ENCODE assay signal across 13 cellular contexts in genomic region chr17:2388020-2388704, GRCh38. TPM values are rescaled to one million over a fixed set of nuclear protein-coding genes. Genes with fewer than 3 reads are reported as not detected.
DNase-seq lines count a peak whose midpoint lies in the region; ATAC-seq and TF ChIP-seq lines count a peak whose summit lies in the region.
"Had no signal": no experiment of that assay in that cellular context is flagged by ENCODE, and none has a peak within 500 bp of the region (broad histone marks: within the 10 kb centered on the region; RNA-seq: fewer than 3 reads in every experiment).

No MANE protein-coding gene starts in this region.

- H3K36me3 ChIP-seq in HEK293 (ENCODE audit: control insufficient read depth in 2 of 2, insufficient read depth in 1 of 2, low read length in 2 of 2) = peaks cover 0 to 10% of the 10 kb centered on the region in 2 experiments; a peak in 2 of 3 replicates

- H3K27me3 Mint-ChIP-seq in CD4-positive, alpha-beta T cell = no peaks in the 10 kb centered on the region
- H3K27me3 Mint-ChIP-seq in activated naive CD8-positive, alpha-beta T cell treated with anti-CD3 and anti-CD28 coated beads, Interleukin-2, amount 50 U/mL, for 24 hours = no peaks in the 10 kb centered on the region
- H3K27me3 Mint-ChIP-seq in naive thymus-derived CD8-positive, alpha-beta T cell = no peaks in the 10 kb centered on the region
- H3K27me3 Mint-ChIP-seq in activated CD4-positive, alpha-beta memory T cell treated with anti-CD3 and anti-CD28 coated beads, Interleukin-2, amount 10 ng/mL, durations not matched to agents 7 days and 5 days = no peaks in the 10 kb centered on the region
- H3K27me3 Mint-ChIP-seq in activated T-helper 2 cell treated with anti-CD3 and anti-CD28 coated beads, Interferon-gamma antibody, Interleukin-2, Interleukin-4, amounts not matched to agents 10 μg/mL and 5 μg/mL and 100 μg/mL, durations not matched to agents 14 hours and 24 hours and 36 hours (ENCODE audit: low read depth) = no peaks in the 10 kb centered on the region
- H3K27me3 Mint-ChIP-seq in activated T-cell treated with anti-CD3 and anti-CD28 coated beads, Interleukin-2, amount 50 U/mL, for 72 hours (ENCODE audit: low read depth) = no peaks in the 10 kb centered on the region

- peak overlapping the region; percentile 27 for H3K4me3 Mint-ChIP-seq in CD4-positive, alpha-beta T cell
- H3K4me3 Mint-ChIP-seq in activated naive CD8-positive, alpha-beta T cell treated with anti-CD3 and anti-CD28 coated beads, Interleukin-2, amount 50 U/mL, for 24 hours = no peak overlapping the region
- no peak overlapping the region for H3K4me3 Mint-ChIP-seq in naive thymus-derived CD8-positive, alpha-beta T cell
- H3K4me3 Mint-ChIP-seq in activated CD4-positive, alpha-beta memory T cell treated with anti-CD3 and anti-CD28 coated beads, Interleukin-2, amount 10 ng/mL, durations not matched to agents 7 days and 5 days = no peak overlapping the region
- H3K4me3 Mint-ChIP-seq in activated T-helper 2 cell treated with anti-CD3 and anti-CD28 coated beads, Interferon-gamma antibody, Interleukin-2, Interleukin-4, amounts not matched to agents 10 μg/mL and 5 μg/mL and 100 μg/mL, durations not matched to agents 14 hours and 24 hours and 36 hours (ENCODE audit: low read depth) = no peak overlapping the region
- no peak overlapping the region for H3K4me3 Mint-ChIP-seq in activated T-cell treated with anti-CD3 and anti-CD28 coated beads, Interleukin-2, amount 50 U/mL, for 72 hours

- peaks cover 50% of the 10 kb centered on the region for H3K36me3 Mint-ChIP-seq in CD4-positive, alpha-beta T cell (ENCODE audit: low read depth)
- H3K36me3 Mint-ChIP-seq in activated naive CD8-positive, alpha-beta T cell treated with anti-CD3 and anti-CD28 coated beads, Interleukin-2, amount 50 U/mL, for 24 hours (ENCODE audit: low read depth) = peaks cover 4% of the 10 kb centered on the region
- H3K36me3 Mint-ChIP-seq in naive thymus-derived CD8-positive, alpha-beta T cell = peaks cover 0 to 28% (median 0%) of the 10 kb centered on the region in 3 donors
- peaks cover 16% of the 10 kb centered on the region for H3K36me3 Mint-ChIP-seq in activated CD4-positive, alpha-beta memory T cell treated with anti-CD3 and anti-CD28 coated beads, Interleukin-2, amount 10 ng/mL, durations not matched to agents 7 days and 5 days (ENCODE audit: low read depth)
- H3K36me3 Mint-ChIP-seq in activated T-helper 2 cell treated with anti-CD3 and anti-CD28 coated beads, Interferon-gamma antibody, Interleukin-2, Interleukin-4, amounts not matched to agents 10 μg/mL and 5 μg/mL and 100 μg/mL, durations not matched to agents 14 hours and 24 hours and 36 hours (ENCODE audit: low read depth) = peaks cover 40% of the 10 kb centered on the region
- H3K36me3 Mint-ChIP-seq in activated T-cell treated with anti-CD3 and anti-CD28 coated beads, Interleukin-2, amount 50 U/mL, for 72 hours (ENCODE audit: insufficient read depth in 2 of 2) = peaks cover 2 to 7% of the 10 kb centered on the region in 2 donors

- CTCF ChIA-PET in CD4-positive, alpha-beta T cell (lab: Charles Lee) = no interaction called here
- CTCF ChIA-PET in HEK293 (lab: Yijun Ruan, JAX) = interaction anchor here (0.5 to 12.5 kb wide), 5 partner anchors 10 to 55 kb away, joined by 3 to 470 read pairs (median 3); no protein-coding TSS in a partner anchor
- CTCF ChIA-PET in activated CD4-positive, alpha-beta memory T cell treated with anti-CD3 and anti-CD28 coated beads, Interleukin-2, amount 10 ng/mL, durations not matched to agents 7 days and 5 days (lab: Charles Lee) = interaction anchor here (0.6 to 1.9 kb wide), 3 partner anchors 28 to 69 kb away, joined by 3 to 5 read pairs (median 4); no protein-coding TSS in a partner anchor

- H3K27ac ChIP-seq in CD4-positive, alpha-beta T cell (ENCODE audit: low read depth, low read length) = no peak overlapping the region
- H3K27ac ChIP-seq in HEK293 (ENCODE audit: extremely low read depth, low read depth, low read length) = no peak overlapping the region
- H3K27ac ChIP-seq: C4-2B, SJSA1 had no signal

- H3K4me1 ChIP-seq in HEK293 (ENCODE audit: control insufficient read depth, insufficient read depth, low read length) = peaks cover 21% of the 10 kb centered on the region

- no peaks in the 10 kb centered on the region for H3K27me3 ChIP-seq in CD4-positive, alpha-beta T cell (ENCODE audit: control insufficient read depth, insufficient read depth, low read length)
- H3K27me3 ChIP-seq: SJSA1, tibial nerve had no signal

- intact Hi-C loops in CD4-positive, alpha-beta T cell (cut with DNase I, micrococcal nuclease) = loop anchor here (2.0 to 10.0 kb wide), 3 partner anchors 15 to 297 kb away; no protein-coding TSS in a partner anchor
- intact Hi-C loops in activated T-helper 2 cell treated with anti-CD3 and anti-CD28 coated beads, Interferon-gamma antibody, Interleukin-2, Interleukin-4, amounts not matched to agents 10 μg/mL and 5 μg/mL and 100 μg/mL, durations not matched to agents 14 hours and 24 hours and 36 hours (cut with micrococcal nuclease) = no loop called here

- no peaks in the 10 kb centered on the region for H3K9me3 ChIP-seq in CD4-positive, alpha-beta T cell (ENCODE audit: control insufficient read depth, low read length)
- no peaks in the 10 kb centered on the region for H3K9me3 ChIP-seq in HEK293 (ENCODE audit: control insufficient read depth, insufficient read depth, low read depth, low read length)
- H3K9me3 ChIP-seq: SJSA1, tibial nerve had no signal

- no peak overlapping the region for H3K4me3 ChIP-seq in HEK293 (ENCODE audit: low read depth, low read length)
- H3K4me3 ChIP-seq: SJSA1, tibial nerve had no signal

- no peak for DNase-seq in CD4-positive, alpha-beta T cell
- DNase-seq in activated naive CD8-positive, alpha-beta T cell treated with anti-CD3 and anti-CD28 coated beads, Interleukin-2, amount 50 U/mL, for 24 hours = no peak
- DNase-seq in naive thymus-derived CD8-positive, alpha-beta T cell = no peak
- no peak for DNase-seq in activated CD4-positive, alpha-beta memory T cell treated with anti-CD3 and anti-CD28 coated beads, Interleukin-2, amount 10 ng/mL, durations not matched to agents 7 days and 5 days
- DNase-seq in activated T-helper 2 cell treated with anti-CD3 and anti-CD28 coated beads, Interferon-gamma antibody, Interleukin-2, Interleukin-4, amounts not matched to agents 10 μg/mL and 5 μg/mL and 100 μg/mL, durations not matched to agents 14 hours and 24 hours and 36 hours (ENCODE audit: low spot score) = no peak
- no peak for DNase-seq in activated T-cell treated with anti-CD3 and anti-CD28 coated beads, Interleukin-2, amount 50 U/mL, for 72 hours
- DNase-seq: activated CD8-positive, alpha-beta memory T cell treated with anti-CD3 and anti-CD28 coated beads for 24 hours; activated naive CD4-positive, alpha-beta T cell treated with Interleukin-2 at 50 U/mL for 16 hours had no signal

- peak overlapping the region; percentile 95 for H3K27ac Mint-ChIP-seq in CD4-positive, alpha-beta T cell
- H3K27ac Mint-ChIP-seq in activated naive CD8-positive, alpha-beta T cell treated with anti-CD3 and anti-CD28 coated beads, Interleukin-2, amount 50 U/mL, for 24 hours = peak overlapping the region; percentile 23
- peak overlapping the region in 6 of 10 donors; percentile 32 to 91 (median 61) for H3K27ac Mint-ChIP-seq in naive thymus-derived CD8-positive, alpha-beta T cell
- H3K27ac Mint-ChIP-seq in activated CD4-positive, alpha-beta memory T cell treated with anti-CD3 and anti-CD28 coated beads, Interleukin-2, amount 10 ng/mL, durations not matched to agents 7 days and 5 days = no peak overlapping the region
- no peak overlapping the region for H3K27ac Mint-ChIP-seq in activated T-helper 2 cell treated with anti-CD3 and anti-CD28 coated beads, Interferon-gamma antibody, Interleukin-2, Interleukin-4, amounts not matched to agents 10 μg/mL and 5 μg/mL and 100 μg/mL, durations not matched to agents 14 hours and 24 hours and 36 hours
- H3K27ac Mint-ChIP-seq in activated T-cell treated with anti-CD3 and anti-CD28 coated beads, Interleukin-2, amount 50 U/mL, for 72 hours = no peak overlapping the region

- POLR2A ChIA-PET in CD4-positive, alpha-beta T cell (lab: Charles Lee) = no interaction called here
- POLR2A ChIA-PET in HEK293 (lab: Yijun Ruan, JAX) = interaction anchor here (1.5 kb wide), 1 partner anchor 12 kb away, joined by 8 read pairs; the partner anchor contains the start of gene MNT
- POLR2A ChIA-PET in naive thymus-derived CD8-positive, alpha-beta T cell (lab: Charles Lee) = interaction anchor here (0.7 to 1.3 kb wide), 4 partner anchors 11 to 193 kb away, joined by 3 to 5 read pairs (median 4); no protein-coding TSS in a partner anchor
- POLR2A ChIA-PET in activated CD4-positive, alpha-beta memory T cell treated with anti-CD3 and anti-CD28 coated beads, Interleukin-2, amount 10 ng/mL, durations not matched to agents 7 days and 5 days (lab: Charles Lee) = no interaction called here

- peaks cover 40% of the 10 kb centered on the region for H3K4me1 Mint-ChIP-seq in CD4-positive, alpha-beta T cell (ENCODE audit: low read depth)
- peaks cover 30% of the 10 kb centered on the region for H3K4me1 Mint-ChIP-seq in activated naive CD8-positive, alpha-beta T cell treated with anti-CD3 and anti-CD28 coated beads, Interleukin-2, amount 50 U/mL, for 24 hours
- peaks cover 21 to 42% (median 31%) of the 10 kb centered on the region in 4 donors for H3K4me1 Mint-ChIP-seq in naive thymus-derived CD8-positive, alpha-beta T cell
- peaks cover 36% of the 10 kb centered on the region for H3K4me1 Mint-ChIP-seq in activated CD4-positive, alpha-beta memory T cell treated with anti-CD3 and anti-CD28 coated beads, Interleukin-2, amount 10 ng/mL, durations not matched to agents 7 days and 5 days
- H3K4me1 Mint-ChIP-seq in activated T-helper 2 cell treated with anti-CD3 and anti-CD28 coated beads, Interferon-gamma antibody, Interleukin-2, Interleukin-4, amounts not matched to agents 10 μg/mL and 5 μg/mL and 100 μg/mL, durations not matched to agents 14 hours and 24 hours and 36 hours (ENCODE audit: low read depth) = peaks cover 23% of the 10 kb centered on the region
- peaks cover 25% of the 10 kb centered on the region for H3K4me1 Mint-ChIP-seq in activated T-cell treated with anti-CD3 and anti-CD28 coated beads, Interleukin-2, amount 50 U/mL, for 72 hours (ENCODE audit: low read depth)

- TF ChIP-seq CTCF in CD4-positive, alpha-beta T cell (IDR thresholded peaks at IDR 0.05) = no peak
- no peak for TF ChIP-seq CTCF in HEK293 (tag by site-specific recombination; IDR thresholded peaks at IDR 0.05)

- no peaks in the 10 kb centered on the region for H3K9me3 Mint-ChIP-seq in CD4-positive, alpha-beta T cell
- no peaks in the 10 kb centered on the region for H3K9me3 Mint-ChIP-seq in activated naive CD8-positive, alpha-beta T cell treated with anti-CD3 and anti-CD28 coated beads, Interleukin-2, amount 50 U/mL, for 24 hours
- H3K9me3 Mint-ChIP-seq in naive thymus-derived CD8-positive, alpha-beta T cell = peaks cover 0 to 1% (median 0%) of the 10 kb centered on the region in 9 donors
- H3K9me3 Mint-ChIP-seq in activated CD4-positive, alpha-beta memory T cell treated with anti-CD3 and anti-CD28 coated beads, Interleukin-2, amount 10 ng/mL, durations not matched to agents 7 days and 5 days = no peaks in the 10 kb centered on the region
- H3K9me3 Mint-ChIP-seq in activated T-helper 2 cell treated with anti-CD3 and anti-CD28 coated beads, Interferon-gamma antibody, Interleukin-2, Interleukin-4, amounts not matched to agents 10 μg/mL and 5 μg/mL and 100 μg/mL, durations not matched to agents 14 hours and 24 hours and 36 hours = no peaks in the 10 kb centered on the region
- H3K9me3 Mint-ChIP-seq in activated T-cell treated with anti-CD3 and anti-CD28 coated beads, Interleukin-2, amount 50 U/mL, for 72 hours = no peaks in the 10 kb centered on the region

- no peak for ATAC-seq in CD4-positive, alpha-beta T cell (ENCODE audit: poor library complexity)
- no peak for ATAC-seq in activated naive CD8-positive, alpha-beta T cell treated with anti-CD3 and anti-CD28 coated beads, Interleukin-2, amount 50 U/mL, for 24 hours
- ATAC-seq in naive thymus-derived CD8-positive, alpha-beta T cell = no peak
- no peak for ATAC-seq in GM18867 (IDR thresholded peaks at IDR 0.05; ENCODE audit: unreplicated experiment)
- ATAC-seq in activated T-cell treated with anti-CD3 and anti-CD28 coated beads, Interleukin-2, amount 50 U/mL, for 72 hours (replicated peaks in 1 of 2) = no peak

RNA-seq across cellular contexts. Expression of gene MNT, which starts 12.7 kb away (rescaled TPM):
- 100 to 1,000 TPM; 111 to 118 TPM for total RNA-seq in CD4-positive, alpha-beta T cell
- total RNA-seq in naive thymus-derived CD8-positive, alpha-beta T cell = 10 to 100 TPM; 60.8 to 67.4 TPM
- under 1 TPM; 0.73 to 0.96 (median 0.79) TPM for polyA plus RNA-seq in naive thymus-derived CD8-positive, alpha-beta T cell
- 10 to 100 TPM; 29.1 to 29.9 TPM for total RNA-seq in activated CD4-positive, alpha-beta memory T cell treated with anti-CD3 and anti-CD28 coated beads, Interleukin-2, amount 10 ng/mL, durations not matched to agents 7 days and 5 days
- total RNA-seq in activated T-helper 2 cell treated with anti-CD3 and anti-CD28 coated beads, Interferon-gamma antibody, Interleukin-2, Interleukin-4, amounts not matched to agents 10 μg/mL and 5 μg/mL and 100 μg/mL, durations not matched to agents 14 hours and 24 hours and 36 hours = 28.1 and 30.4 TPM in 2 replicates
- 10 to 100 TPM; 23.8 to 24.3 TPM for total RNA-seq in activated T-cell treated with anti-CD3 and anti-CD28 coated beads, Interleukin-2, amount 50 U/mL, for 72 hours

RNA-seq across cellular contexts. Expression of gene SGSM2, which starts 50.9 kb away (rescaled TPM):
- total RNA-seq in CD4-positive, alpha-beta T cell = 100 to 1,000 TPM; 147 to 154 TPM
- 100 to 1,000 TPM; 160 to 179 TPM for total RNA-seq in naive thymus-derived CD8-positive, alpha-beta T cell
- 10 to 100 TPM; 12.1 to 22.6 (median 13.1) TPM for polyA plus RNA-seq in naive thymus-derived CD8-positive, alpha-beta T cell
- 10 to 100 TPM; 45.4 to 49.4 TPM for total RNA-seq in activated CD4-positive, alpha-beta memory T cell treated with anti-CD3 and anti-CD28 coated beads, Interleukin-2, amount 10 ng/mL, durations not matched to agents 7 days and 5 days
- total RNA-seq in activated T-helper 2 cell treated with anti-CD3 and anti-CD28 coated beads, Interferon-gamma antibody, Interleukin-2, Interleukin-4, amounts not matched to agents 10 μg/mL and 5 μg/mL and 100 μg/mL, durations not matched to agents 14 hours and 24 hours and 36 hours = 50.6 and 55.4 TPM in 2 replicates
- total RNA-seq in activated T-cell treated with anti-CD3 and anti-CD28 coated beads, Interleukin-2, amount 50 U/mL, for 72 hours = 10 to 100 TPM; 40.8 to 57.5 TPM

RNA-seq across cellular contexts. Expression of gene TSR1, which starts 51.9 kb away (rescaled TPM):
- 10 to 100 TPM; 29.6 to 31.9 TPM for total RNA-seq in CD4-positive, alpha-beta T cell
- 10 to 100 TPM; 35.1 to 37.1 TPM for total RNA-seq in naive thymus-derived CD8-positive, alpha-beta T cell
- polyA plus RNA-seq in naive thymus-derived CD8-positive, alpha-beta T cell = 10 to 100 TPM; 12.0 to 22.1 (median 14.0) TPM
- 10 to 100 TPM; 22.5 to 23.5 TPM for total RNA-seq in activated CD4-positive, alpha-beta memory T cell treated with anti-CD3 and anti-CD28 coated beads, Interleukin-2, amount 10 ng/mL, durations not matched to agents 7 days and 5 days
- total RNA-seq in activated T-helper 2 cell treated with anti-CD3 and anti-CD28 coated beads, Interferon-gamma antibody, Interleukin-2, Interleukin-4, amounts not matched to agents 10 μg/mL and 5 μg/mL and 100 μg/mL, durations not matched to agents 14 hours and 24 hours and 36 hours = 75.9 and 78.3 TPM in 2 replicates
- 10 to 100 TPM; 36.4 to 38.2 TPM for total RNA-seq in activated T-cell treated with anti-CD3 and anti-CD28 coated beads, Interleukin-2, amount 50 U/mL, for 72 hours

Comparison
In these comparisons a context has a peak if more than half of its experiments do, and no peak if none do; other contexts are left out.
1. H3K27ac Mint-ChIP-seq: peak in CD4-positive, alpha-beta T cell (single experiment), activated naive CD8-positive, alpha-beta T cell treated with anti-CD3 and anti-CD28 coated beads, Interleukin-2, amount 50 U/mL, for 24 hours (single experiment) and naive thymus-derived CD8-positive, alpha-beta T cell (6 of 10); none in activated CD4-positive, alpha-beta memory T cell treated with anti-CD3 and anti-CD28 coated beads, Interleukin-2, amount 10 ng/mL, durations not matched to agents 7 days and 5 days (single experiment), activated T-helper 2 cell treated with anti-CD3 and anti-CD28 coated beads, Interferon-gamma antibody, Interleukin-2, Interleukin-4, amounts not matched to agents 10 μg/mL and 5 μg/mL and 100 μg/mL, durations not matched to agents 14 hours and 24 hours and 36 hours (single experiment) and activated T-cell treated with anti-CD3 and anti-CD28 coated beads, Interleukin-2, amount 50 U/mL, for 72 hours (single experiment).
2. POLR2A ChIA-PET loops: an anchor here in HEK293 (1.5 kb wide) and naive thymus-derived CD8-positive, alpha-beta T cell (0.7 to 1.3 kb wide); none called in CD4-positive, alpha-beta T cell and activated CD4-positive, alpha-beta memory T cell treated with anti-CD3 and anti-CD28 coated beads, Interleukin-2, amount 10 ng/mL, durations not matched to agents 7 days and 5 days.